In the genomic region with DNA sequence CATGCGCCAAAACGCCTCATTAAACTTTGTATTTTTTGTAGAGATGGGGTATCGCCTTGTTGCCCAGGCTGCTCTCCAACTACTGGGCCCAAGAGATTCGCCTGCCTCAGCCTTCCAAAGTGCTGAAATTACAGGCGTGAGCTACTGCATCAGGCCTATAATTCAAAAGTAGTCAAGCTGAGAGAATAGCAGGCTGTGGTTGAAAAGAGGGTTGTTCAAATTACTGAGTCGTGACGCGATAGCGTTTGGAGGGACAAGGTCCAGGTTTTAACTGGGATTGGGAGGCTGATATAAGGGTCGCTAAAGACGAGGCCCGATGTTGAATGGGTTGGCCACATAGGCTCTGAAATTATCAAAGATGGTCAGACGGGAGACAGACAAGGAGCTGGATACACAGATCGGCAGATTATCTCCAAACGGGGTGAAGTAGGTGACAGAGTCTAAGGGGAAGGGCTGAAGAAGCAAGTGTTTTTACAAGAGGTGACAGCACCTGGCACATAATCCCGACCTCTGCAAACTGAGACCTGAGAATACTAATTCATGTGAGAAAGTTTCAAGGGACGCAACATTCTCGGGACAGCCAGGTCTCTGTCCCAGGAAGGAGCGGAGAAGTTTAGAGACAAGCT, we compare ENCODE assay signal across 8 cellular contexts. TPM values are rescaled to one million over a fixed set of nuclear protein-coding genes. Genes with fewer than 3 reads are reported as not detected.
DNase-seq lines count a peak whose midpoint lies in the region; ATAC-seq and TF ChIP-seq lines count a peak whose summit lies in the region.

No MANE protein-coding gene starts in this region.

- H3K9me3 Mint-ChIP-seq in T-cell, result no peaks in the 10 kb centered on the region

- H3K4me2 ChIP-seq in DOHH2 (ENCODE audit: low read length), result peak overlapping the region; percentile 99

- H3K27me3 ChIP-seq in DOHH2 (ENCODE audit: control insufficient read depth, low read length) (peaks cover 51% of the 10 kb centered on the region), rectal smooth muscle tissue (ENCODE audit: control insufficient read depth, insufficient read depth, low read length) (no peaks in the 10 kb centered on the region)

- peak overlapping the region; percentile 92 to 96 for H3K27ac Mint-ChIP-seq in T-cell

- peaks cover 46 to 55% (median 46%) of the 10 kb centered on the region in 3 donors for H3K4me1 Mint-ChIP-seq in T-cell

- H3K9me3 ChIP-seq in DOHH2 (ENCODE audit: control insufficient read depth, insufficient read depth, low read length) (no peaks in the 10 kb centered on the region), HEK293 (ENCODE audit: control insufficient read depth, insufficient read depth, low read depth, low read length) (no peaks in the 10 kb centered on the region)

- peaks cover 19% of the 10 kb centered on the region for H4K20me1 ChIP-seq in DOHH2 (ENCODE audit: control insufficient read depth, insufficient read depth, low read depth, low read length)

- peaks cover 17% of the 10 kb centered on the region for H3F3A ChIP-seq in DOHH2 (ENCODE audit: control insufficient read depth, insufficient read depth)

- no peaks in the 10 kb centered on the region; the same call in 1 of the 2 replicates for H3K79me2 ChIP-seq in DOHH2 (ENCODE audit: control insufficient read depth, low read length)

- H3K4me3 Mint-ChIP-seq in T-cell, result peak overlapping the region; percentile 94 to 96 (median 95)

- peaks cover 32% of the 10 kb centered on the region for H3K4me1 ChIP-seq in DOHH2 (ENCODE audit: control insufficient read depth, low read length)
- peaks cover 21% of the 10 kb centered on the region for H3K4me1 ChIP-seq in HEK293 (ENCODE audit: control insufficient read depth, insufficient read depth, low read length)
- peaks cover 11% of the 10 kb centered on the region for H3K4me1 ChIP-seq in rectal smooth muscle tissue (ENCODE audit: control insufficient read depth, insufficient read depth, low read length)

- H3K36me3 ChIP-seq in DOHH2 (ENCODE audit: control insufficient read depth, low read length) (peaks cover 6% of the 10 kb centered on the region), HEK293 (ENCODE audit: control insufficient read depth in 2 of 2, insufficient read depth in 1 of 2, low read length in 2 of 2) (peaks cover 9 to 11% of the 10 kb centered on the region in 2 experiments; a peak in 2 of 3 replicates), rectal smooth muscle tissue (ENCODE audit: control insufficient read depth, insufficient read depth, low read length) (peaks cover 2% of the 10 kb centered on the region)

- DNase-seq in T-cell (peak in 3 of 34 experiments; percentile 1 to 3 (median 3)), fibroblast of pulmonary artery (ENCODE audit: low read depth) (no peak), NCI-H2029 treated with DMSO at 0.1 percent for 48 hours (lab: John Stamatoyannopoulos, UW) (no peak), hepatic stellate cell (ENCODE audit: low spot score) (no peak)

- no peaks in the 10 kb centered on the region for H3K27me3 Mint-ChIP-seq in T-cell

- POLR2A ChIA-PET in HEK293 (lab: Yijun Ruan, JAX) (interaction anchor here (0.7 to 3.6 kb wide), 20 partner anchors 9 to 914 kb away, joined by 3 to 53 read pairs (median 3); a partner anchor contains a TSS), T-cell (lab: Charles Lee) (interaction anchor here (0.6 to 0.7 kb wide), 2 partner anchors 76 to 914 kb away, joined by 3 read pairs; no protein-coding TSS in a partner anchor)

- no peak for TF ChIP-seq CTCF in DOHH2 (IDR thresholded peaks at IDR 0.05; ENCODE audit: low read depth, low read length, poor library complexity, severe bottlenecking)
- no peak for TF ChIP-seq CTCF in HEK293 (tag by site-specific recombination; IDR thresholded peaks at IDR 0.05)
- no peak for TF ChIP-seq CTCF in fibroblast of pulmonary artery (IDR thresholded peaks at IDR 0.05; ENCODE audit: low read length, missing control alignments)

- no peaks in the 10 kb centered on the region for H3K9me2 ChIP-seq in DOHH2 (replicated peaks; ENCODE audit: control insufficient read depth, low read length)

- CTCF ChIA-PET in HEK293 (lab: Yijun Ruan, JAX), result interaction anchor here (0.8 to 2.3 kb wide), 8 partner anchors 51 to 504 kb away, joined by 3 to 8 read pairs (median 4); no protein-coding TSS in a partner anchor
- CTCF ChIA-PET in T-cell (lab: Charles Lee), result interaction anchor here (0.6 to 1.2 kb wide), 7 partner anchors 14 to 240 kb away, joined by 3 to 8 read pairs (median 4); a partner anchor contains a TSS

- H3K27ac ChIP-seq in DOHH2 (ENCODE audit: low read depth, low read length), result peak overlapping the region; percentile 59
- H3K27ac ChIP-seq in HEK293 (ENCODE audit: extremely low read depth, low read depth, low read length), result peak overlapping the region; percentile 92
- peak overlapping the region; percentile 56 for H3K27ac ChIP-seq in rectal smooth muscle tissue (ENCODE audit: low read depth, low read length)

- H3K36me3 Mint-ChIP-seq in T-cell, result no peaks in the 10 kb centered on the region

- peak overlapping the region; percentile 89 for H3K9ac ChIP-seq in rectal smooth muscle tissue (ENCODE audit: low read length)

- H3K4me3 ChIP-seq in DOHH2 (ENCODE audit: low read length), result peak overlapping the region; percentile 100
- H3K4me3 ChIP-seq in HEK293 (ENCODE audit: low read depth, low read length), result peak overlapping the region; percentile 68
- H3K4me3 ChIP-seq in fibroblast of pulmonary artery (replicated peaks; ENCODE audit: low read depth, low read length), result peak overlapping the region; percentile 77
- H3K4me3 ChIP-seq in rectal smooth muscle tissue (ENCODE audit: low read length), result peak overlapping the region; percentile 98

- ATAC-seq in T-cell (replicated peaks in 1 of 4) (peak in 1 of 4 experiments; percentile 4), HG03280 (IDR thresholded peaks at IDR 0.05; ENCODE audit: unreplicated experiment) (no peak)

TF ChIP-seq in HEK293, 187 proteins besides CTCF, POLR2A, EP300 and RAD21 (continues in another document):
- TF ChIP-seq ZXDB (tag by site-specific recombination; IDR thresholded peaks at IDR 0.05) (peak; percentile 14; the same call in 1 of the 2 replicates), EGR2 (tag by site-specific recombination; IDR thresholded peaks at IDR 0.05; ENCODE audit: low read depth) (no peak), ZNF629 (tag by site-specific recombination; IDR thresholded peaks at IDR 0.05) (peak; percentile 7; the same call in 1 of the 2 replicates), SCRT2 (tag by site-specific recombination; IDR thresholded peaks at IDR 0.05) (no peak), SP3 (tag by site-specific recombination; IDR thresholded peaks at IDR 0.05) (no peak), ZNF501 (tag by site-specific recombination; IDR thresholded peaks at IDR 0.05) (peak; percentile 92), REPIN1 (tag by site-specific recombination; IDR thresholded peaks at IDR 0.05; ENCODE audit: low read depth) (no peak), YY2 (tag by site-specific recombination; IDR thresholded peaks at IDR 0.05) (no peak), ZNF366 (tag by site-specific recombination; conservative IDR thresholded peaks at IDR 0.05) (peak; percentile 38; the same call in 1 of the 2 replicates), ZNF473 (tag by site-specific recombination; IDR thresholded peaks at IDR 0.05) (no peak)
- TF ChIP-seq, protein P1, sequence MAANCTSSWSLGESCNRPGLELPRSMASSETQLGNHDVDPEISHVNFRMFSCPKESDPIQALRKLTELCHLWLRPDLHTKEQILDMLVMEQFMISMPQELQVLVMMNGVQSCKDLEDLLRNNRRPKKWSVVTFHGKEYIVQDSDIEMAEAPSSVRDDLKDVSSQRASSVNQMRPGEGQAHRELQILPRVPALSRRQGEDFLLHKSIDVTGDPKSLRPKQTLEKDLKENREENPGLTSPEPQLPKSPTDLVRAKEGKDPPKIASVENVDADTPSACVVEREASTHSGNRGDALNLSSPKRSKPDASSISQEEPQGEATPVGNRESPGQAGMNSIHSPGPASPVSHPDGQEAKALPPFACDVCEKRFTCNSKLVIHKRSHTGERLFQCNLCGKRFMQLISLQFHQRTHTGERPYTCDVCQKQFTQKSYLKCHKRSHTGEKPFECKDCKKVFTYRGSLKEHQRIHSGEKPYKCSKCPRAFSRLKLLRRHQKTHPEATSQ (tag by site-specific recombination; IDR thresholded peaks at IDR 0.05), result no peak
- TF ChIP-seq, protein P2, sequence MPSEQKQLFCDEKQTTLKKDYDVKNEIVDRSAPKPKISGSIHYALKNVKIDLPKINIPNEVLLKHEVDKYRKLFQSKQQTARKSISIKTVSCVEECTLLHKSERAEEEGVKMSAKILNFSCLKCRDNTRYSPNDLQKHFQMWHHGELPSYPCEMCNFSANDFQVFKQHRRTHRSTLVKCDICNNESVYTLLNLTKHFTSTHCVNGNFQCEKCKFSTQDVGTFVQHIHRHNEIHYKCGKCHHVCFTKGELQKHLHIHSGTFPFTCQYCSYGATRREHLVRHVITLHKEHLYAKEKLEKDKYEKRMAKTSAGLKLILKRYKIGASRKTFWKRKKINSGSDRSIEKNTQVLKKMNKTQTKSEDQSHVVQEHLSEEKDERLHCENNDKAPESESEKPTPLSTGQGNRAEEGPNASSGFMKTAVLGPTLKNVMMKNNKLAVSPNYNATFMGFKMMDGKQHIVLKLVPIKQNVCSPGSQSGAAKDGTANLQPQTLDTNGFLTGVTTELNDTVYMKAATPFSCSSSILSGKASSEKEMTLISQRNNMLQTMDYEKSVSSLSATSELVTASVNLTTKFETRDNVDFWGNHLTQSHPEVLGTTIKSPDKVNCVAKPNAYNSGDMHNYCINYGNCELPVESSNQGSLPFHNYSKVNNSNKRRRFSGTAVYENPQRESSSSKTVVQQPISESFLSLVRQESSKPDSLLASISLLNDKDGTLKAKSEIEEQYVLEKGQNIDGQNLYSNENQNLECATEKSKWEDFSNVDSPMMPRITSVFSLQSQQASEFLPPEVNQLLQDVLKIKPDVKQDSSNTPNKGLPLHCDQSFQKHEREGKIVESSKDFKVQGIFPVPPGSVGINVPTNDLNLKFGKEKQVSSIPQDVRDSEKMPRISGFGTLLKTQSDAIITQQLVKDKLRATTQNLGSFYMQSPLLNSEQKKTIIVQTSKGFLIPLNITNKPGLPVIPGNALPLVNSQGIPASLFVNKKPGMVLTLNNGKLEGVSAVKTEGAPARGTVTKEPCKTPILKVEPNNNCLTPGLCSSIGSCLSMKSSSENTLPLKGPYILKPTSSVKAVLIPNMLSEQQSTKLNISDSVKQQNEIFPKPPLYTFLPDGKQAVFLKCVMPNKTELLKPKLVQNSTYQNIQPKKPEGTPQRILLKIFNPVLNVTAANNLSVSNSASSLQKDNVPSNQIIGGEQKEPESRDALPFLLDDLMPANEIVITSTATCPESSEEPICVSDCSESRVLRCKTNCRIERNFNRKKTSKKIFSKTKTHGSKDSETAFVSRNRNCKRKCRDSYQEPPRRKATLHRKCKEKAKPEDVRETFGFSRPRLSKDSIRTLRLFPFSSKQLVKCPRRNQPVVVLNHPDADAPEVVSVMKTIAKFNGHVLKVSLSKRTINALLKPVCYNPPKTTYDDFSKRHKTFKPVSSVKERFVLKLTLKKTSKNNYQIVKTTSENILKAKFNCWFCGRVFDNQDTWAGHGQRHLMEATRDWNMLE (tag by site-specific recombination; conservative IDR thresholded peaks at IDR 0.05; ENCODE audit: low read depth), result no peak

RNA-seq across cellular contexts. Expression of a gene that starts 0.8 kb away (rescaled TPM):
- total RNA-seq in T-cell, result 10 to 100 TPM; 36.2 to 48.7 (median 42.9) TPM
